In genomic region chr6:89916136-89916920, GRCh38 we compare ENCODE assay signal across 38 cellular contexts. TPM values are rescaled to one million over a fixed set of nuclear protein-coding genes. Genes with fewer than 3 reads are reported as not detected.
"Had no signal": no experiment of that assay in that cellular context is flagged by ENCODE, and none has a peak within 500 bp of the region (broad histone marks: within the 10 kb centered on the region; RNA-seq: fewer than 3 reads in every experiment).

No MANE protein-coding gene starts in this region.

- H3K36me3 ChIP-seq: MG63 had no signal

- H3K4me2 ChIP-seq: KMS-11 had no signal

- H3K9ac ChIP-seq: KMS-11 had no signal

- H3K27me3 ChIP-seq: MG63 had no signal

- H3K27ac ChIP-seq: KMS-11 had no signal

- DNase-seq: Karpas-422, Kasumi-1, MG63, MM.1S, MV-4-11, NCI-H1048, NCI-H1092, NCI-H1092 treated with DMSO at 0.1 percent for 48 hours, NCI-H1105, NCI-H1105 treated with DMSO at 0.1 percent for 48 hours, NCI-H1417, NCI-H1417 treated with DMSO at 0.1 percent for 48 hours, NCI-H1436, NCI-H1436 treated with DMSO at 0.1 percent for 48 hours, NCI-H146, NCI-H1694, NCI-H1694 treated with DMSO at 0.1 percent for 48 hours, NCI-H187, NCI-H187 treated with DMSO at 0.1 percent for 48 hours, NCI-H1930, NCI-H2029, NCI-H2029 treated with DMSO at 0.1 percent for 48 hours, NCI-H2081, NCI-H2081 treated with DMSO at 0.1 percent for 48 hours, NCI-H2107, NCI-H2171, NCI-H2171 treated with DMSO at 0.1 percent for 48 hours, NCI-H2227 treated with DMSO at 0.1 percent for 48 hours, NCI-H226, NCI-H345, NCI-H446, NCI-H446 treated with DMSO at 0.1 percent for 48 hours, NCI-H510A had no signal

- H3K4me3 ChIP-seq: MG63 had no signal

RNA-seq across cellular contexts. Expression of gene GJA10, which starts 22.1 kb away (rescaled TPM):
- total RNA-seq: LHCN-M2, M059J, MCF 10A, NCI-H460 had no signal
